8 cellular contexts compared by ENCODE assay signal in genomic region chr2:68643011-68643873, GRCh38. TPM values are rescaled to one million over a fixed set of nuclear protein-coding genes. Genes with fewer than 3 reads are reported as not detected.
DNase-seq lines count a peak whose midpoint lies in the region; ATAC-seq and TF ChIP-seq lines count a peak whose summit lies in the region.

TSS of gene PROKR1 (plus strand) at chr2:68643579. CDS start at chr2:68645822, 2,243 bp downstream.

- TF ChIP-seq CTCF in RWPE1 (conservative IDR thresholded peaks at IDR 0.05; ENCODE audit: low read depth) (no peak), endothelial cell (IDR thresholded peaks at IDR 0.05; ENCODE audit: unreplicated experiment) (no peak)

- DNase-seq in activated naive CD4-positive, alpha-beta T cell treated with anti-CD3 and anti-CD28 coated beads for 36 hours: peak; percentile 30
- no peak for DNase-seq in activated naive CD4-positive, alpha-beta T cell (lab: John Stamatoyannopoulos, UW)
- DNase-seq in RWPE1 (ENCODE audit: low spot score) (peak; percentile 21), endothelial cell (ENCODE audit: low spot score) (peak; percentile 53), aorta (peak; percentile 61 to 81), putamen (ENCODE audit: low spot score) (no peak), cortex of kidney (lab: John Stamatoyannopoulos, UW) (no peak)

- H3K36me3 Mint-ChIP-seq in activated naive CD4-positive, alpha-beta T cell treated with anti-CD3 and anti-CD28 coated beads for 36 hours (ENCODE audit: low read depth): no peaks in the 10 kb centered on the region
- H3K36me3 Mint-ChIP-seq in endothelial cell (ENCODE audit: low read depth, unreplicated experiment): no peaks in the 10 kb centered on the region

- no peak within 1 kb of the TSS for H3K27ac Mint-ChIP-seq in activated naive CD4-positive, alpha-beta T cell treated with anti-CD3 and anti-CD28 coated beads for 36 hours
- no peak within 1 kb of the TSS for H3K27ac Mint-ChIP-seq in endothelial cell (ENCODE audit: unreplicated experiment)

- intact Hi-C loops in activated naive CD4-positive, alpha-beta T cell treated with anti-CD3 and anti-CD28 coated beads for 36 hours (cut with micrococcal nuclease): no loop called here
- intact Hi-C loops in aorta (cut with DNase I): no loop called here

- H3K4me3 ChIP-seq in mucosa of stomach (ENCODE audit: low read length) (no peak within 1 kb of the TSS), aorta (ENCODE audit: low read length in 2 of 2) (peak within 1 kb of the TSS in 1 of 2 donors; percentile 59)

- peaks cover 2% of the 10 kb centered on the region for H3K9me3 Mint-ChIP-seq in activated naive CD4-positive, alpha-beta T cell treated with anti-CD3 and anti-CD28 coated beads for 36 hours
- H3K9me3 Mint-ChIP-seq in endothelial cell (ENCODE audit: unreplicated experiment): no peaks in the 10 kb centered on the region

- H3K4me1 Mint-ChIP-seq in activated naive CD4-positive, alpha-beta T cell treated with anti-CD3 and anti-CD28 coated beads for 36 hours (ENCODE audit: low read depth): peaks cover 10% of the 10 kb centered on the region
- peaks cover 2% of the 10 kb centered on the region for H3K4me1 Mint-ChIP-seq in endothelial cell (ENCODE audit: unreplicated experiment)

- WGBS in aorta, 2 donors: 1% methylated on average over 80 to 86 of the region's 86 CpGs

- POLR2A ChIA-PET in RWPE1 (lab: Yijun Ruan, JAX; ENCODE audit: low non-redundant PET): no interaction called here

- CTCF ChIA-PET in activated naive CD4-positive, alpha-beta T cell treated with anti-CD3 and anti-CD28 coated beads for 36 hours (lab: Charles Lee): interaction anchor here (1.2 kb wide), 1 partner anchor 177 kb away, joined by 3 read pairs; no protein-coding TSS in a partner anchor
- CTCF ChIA-PET in RWPE1 (lab: Yijun Ruan, JAX): interaction anchor here (0.6 to 1.4 kb wide), 2 partner anchors 51 to 180 kb away, joined by 3 to 5 read pairs; no protein-coding TSS in a partner anchor

- H3K36me3 ChIP-seq in mucosa of stomach (ENCODE audit: control insufficient read depth, insufficient read depth, low read length) (no peaks in the 10 kb centered on the region), aorta (ENCODE audit: control insufficient read depth in 1 of 2, insufficient read depth in 2 of 2, low read length in 1 of 2) (no peaks in the 10 kb centered on the region)

- H3K4me1 ChIP-seq in mucosa of stomach (ENCODE audit: control insufficient read depth, insufficient read depth, low read length) (peaks cover 6% of the 10 kb centered on the region), aorta (ENCODE audit: control insufficient read depth in 1 of 2, insufficient read depth in 2 of 2, low read length in 2 of 2) (no peaks in the 10 kb centered on the region)

- peaks cover 44% of the 10 kb centered on the region for H3K27me3 ChIP-seq in mucosa of stomach (ENCODE audit: control insufficient read depth, insufficient read depth, low read length)
- no peaks in the 10 kb centered on the region for H3K27me3 ChIP-seq in aorta (ENCODE audit: control insufficient read depth in 1 of 2, insufficient read depth in 2 of 2, low read length in 1 of 2)

- H3K9ac ChIP-seq in mucosa of stomach (ENCODE audit: low read length): peak within 1 kb of the TSS; percentile 22

- peak within 1 kb of the TSS; percentile 25 for H3K4me3 Mint-ChIP-seq in activated naive CD4-positive, alpha-beta T cell treated with anti-CD3 and anti-CD28 coated beads for 36 hours
- H3K4me3 Mint-ChIP-seq in endothelial cell (ENCODE audit: unreplicated experiment): peak within 1 kb of the TSS; percentile 42

- peaks cover 62% of the 10 kb centered on the region for H3K27me3 Mint-ChIP-seq in activated naive CD4-positive, alpha-beta T cell treated with anti-CD3 and anti-CD28 coated beads for 36 hours (ENCODE audit: low read depth)
- H3K27me3 Mint-ChIP-seq in endothelial cell (ENCODE audit: unreplicated experiment): peaks cover 4% of the 10 kb centered on the region

- H3K27ac ChIP-seq in RWPE1: no peak within 1 kb of the TSS
- no peak within 1 kb of the TSS for H3K27ac ChIP-seq in aorta (ENCODE audit: low read depth in 1 of 2, low read length in 2 of 2)

- peak; percentile 49 for ATAC-seq in aorta (ENCODE audit: low FRiP score)

- no peaks in the 10 kb centered on the region for H3K9me3 ChIP-seq in mucosa of stomach (ENCODE audit: control insufficient read depth, low read length)
- H3K9me3 ChIP-seq in aorta (ENCODE audit: control insufficient read depth, low read length): peaks cover 1% of the 10 kb centered on the region

RNA-seq across cellular contexts. Expression of gene PROKR1, which starts in this region (rescaled TPM):
- total RNA-seq in activated naive CD4-positive, alpha-beta T cell treated with anti-CD3 and anti-CD28 coated beads for 36 hours: not detected
- 0.38 TPM for total RNA-seq in endothelial cell (ENCODE audit: unreplicated experiment)
- total RNA-seq in aorta: not detected
- not detected for polyA plus RNA-seq in aorta

Comparison
In these comparisons a context has a peak if more than half of its experiments do, and no peak if none do; other contexts are left out.
1. Peak in DNase-seq in activated naive CD4-positive, alpha-beta T cell treated with anti-CD3 and anti-CD28 coated beads for 36 hours; RNA of the gene not detected or under 1 TPM.
2. Peak in DNase-seq in endothelial cell; RNA of the gene not detected or under 1 TPM.
3. Peak in DNase-seq and ATAC-seq in aorta; RNA of the gene not detected or under 1 TPM.